Comparison of ENCODE assay signal across 8 cellular contexts in genomic region chr13:31909889-31910551, GRCh38.
A peak's percentile ranks its signal among the peaks of the same experiment; 100 is the strongest.
DNase-seq lines count a peak whose midpoint lies in the region; ATAC-seq, FAIRE-seq and TF ChIP-seq lines count a peak whose summit lies in the region.

No MANE protein-coding gene starts in this region.

- no peak overlapping the region for H3K4me3 Mint-ChIP-seq in T-helper 17 cell
- H3K4me3 Mint-ChIP-seq in central memory CD8-positive, alpha-beta T cell = no peak overlapping the region

- TF ChIP-seq POLR2A in GM12892 (IDR thresholded peaks at IDR 0.05; ENCODE audit: low read depth, low read length) = no peak

- peak; percentile 77 for FAIRE-seq in GM12892 (lab: Jason Lieb, UNC)

- H3K9me3 ChIP-seq in T-helper 17 cell (ENCODE audit: control insufficient read depth, low read length, poor library complexity, severe bottlenecking) = no peaks in the 10 kb centered on the region

- peaks cover 47% of the 10 kb centered on the region for H3K4me1 Mint-ChIP-seq in T-helper 17 cell
- H3K4me1 Mint-ChIP-seq in central memory CD8-positive, alpha-beta T cell = no peaks in the 10 kb centered on the region

- peak; percentile 62 for ATAC-seq in T-helper 17 cell
- no peak for ATAC-seq in central memory CD8-positive, alpha-beta T cell (replicated peaks; ENCODE audit: extremely low read depth, poor library complexity, severe bottlenecking)

- no peaks in the 10 kb centered on the region for H3K9me3 Mint-ChIP-seq in central memory CD8-positive, alpha-beta T cell

- DNase-seq in ACHN (peak; percentile 54), GM12892 (ENCODE audit: insufficient read length) (no peak), NCI-H1436 (lab: John Stamatoyannopoulos, UW) (peak; percentile 23), T-helper 17 cell (peak; percentile 26 to 47 (median 36)), left kidney (ENCODE audit: low read depth, low spot score) (peak; percentile 85), GM19240 (ENCODE audit: insufficient read length, low spot score) (no peak)
- DNase-seq in central memory CD8-positive, alpha-beta T cell (ENCODE audit: low spot score in 2 of 2) = peak; percentile 12 to 27
- peak; percentile 27 for DNase-seq in stimulated activated CD8-positive, alpha-beta memory T cell treated with anti-CD3 and anti-CD28 coated beads, Interleukin-15, amount 100 ng/mL, for 1 hour (ENCODE audit: low read depth)

- in situ Hi-C loops in ACHN (cut with HindIII; ENCODE audit: low pct_ligation_motif_present, low pct_unique_long_range_greater_than_20kb, low sequenced_read_pairs) = no loop called here

- peaks cover 4% of the 10 kb centered on the region for H3K36me3 Mint-ChIP-seq in T-helper 17 cell (ENCODE audit: low read depth)
- no peaks in the 10 kb centered on the region for H3K36me3 Mint-ChIP-seq in central memory CD8-positive, alpha-beta T cell (ENCODE audit: insufficient read depth)

- no peaks in the 10 kb centered on the region for H3K27me3 Mint-ChIP-seq in T-helper 17 cell
- peaks cover 26% of the 10 kb centered on the region for H3K27me3 Mint-ChIP-seq in central memory CD8-positive, alpha-beta T cell

- peak overlapping the region; percentile 77 for H3K27ac Mint-ChIP-seq in T-helper 17 cell
- H3K27ac Mint-ChIP-seq in central memory CD8-positive, alpha-beta T cell (ENCODE audit: low read depth) = no peak overlapping the region

Comparison
In these comparisons a context has a peak if more than half of its experiments do, and no peak if none do; other contexts are left out.
1. DNase-seq: peak in ACHN (single experiment), NCI-H1436 (single experiment), T-helper 17 cell (3 of 3), central memory CD8-positive, alpha-beta T cell (2 of 2), left kidney (single experiment) and stimulated activated CD8-positive, alpha-beta memory T cell treated with anti-CD3 and anti-CD28 coated beads, Interleukin-15, amount 100 ng/mL, for 1 hour (single experiment); none in GM12892 (single experiment) and GM19240 (single experiment).